Comparison of ENCODE assay signal across 22 cellular contexts in the genomic region with DNA sequence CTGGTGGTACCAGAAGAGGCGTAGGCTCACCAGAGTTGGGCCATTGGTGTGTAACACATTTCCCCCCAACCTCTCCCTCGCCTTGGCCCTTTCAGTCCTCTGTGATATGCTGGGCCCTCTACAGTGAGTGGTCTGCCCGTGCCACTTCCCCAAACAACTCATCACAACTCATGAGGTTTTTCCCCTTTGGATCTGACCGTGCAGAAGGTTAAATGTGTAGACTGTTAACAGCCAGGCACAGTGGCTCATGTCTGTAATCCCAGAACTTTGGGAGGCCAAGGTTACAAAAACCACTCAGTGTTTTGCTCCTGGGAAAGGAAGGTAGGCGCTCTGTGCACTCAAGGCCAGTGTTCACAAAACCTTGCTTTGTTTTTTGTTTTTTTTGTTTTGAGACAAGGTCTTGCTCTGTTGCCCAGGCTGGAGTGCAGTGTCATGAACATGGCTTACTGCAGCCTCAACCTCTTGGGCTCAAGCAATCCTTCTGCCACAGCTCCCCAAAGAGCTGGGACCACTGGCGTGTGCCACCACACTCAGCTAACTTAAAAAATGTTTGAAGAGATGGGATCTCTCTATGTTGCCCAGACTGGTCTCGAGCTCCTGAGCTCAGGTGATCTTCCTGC. TPM values are rescaled to one million over a fixed set of nuclear protein-coding genes. Genes with fewer than 3 reads are reported as not detected.
DNase-seq lines count a peak whose midpoint lies in the region; ATAC-seq and TF ChIP-seq lines count a peak whose summit lies in the region.
"Had no signal": no experiment of that assay in that cellular context is flagged by ENCODE, and none has a peak within 500 bp of the region (broad histone marks: within the 10 kb centered on the region; RNA-seq: fewer than 3 reads in every experiment).

No MANE protein-coding gene starts in this region.

- H3K9me3 ChIP-seq in HCT116 (ENCODE audit: control insufficient read depth in 1 of 2, insufficient read depth in 1 of 2, low read depth in 1 of 2, low read length in 2 of 2) (no peaks in the 10 kb centered on the region), Loucy (ENCODE audit: insufficient read depth, low read depth, low read length) (no peaks in the 10 kb centered on the region), adrenal gland (replicated peaks in 1 of 3) (no peaks in the 10 kb centered on the region)
- H3K9me3 ChIP-seq: BLaER1 treated with 17β-estradiol and CSF1 and Interleukin-3, amounts not matched to agents 10 nM and 100 nM; Caco-2; MG63 had no signal

- 51 to 63% (median 58%) methylated on average over 6 to 7 of the region's 7 CpGs for WGBS in adrenal gland, 4 donors

- CTCF ChIA-PET in HCT116 (lab: Charles Lee) = interaction anchor here (2.0 kb wide), 1 partner anchor 17 kb away, joined by 5 read pairs; no protein-coding TSS in a partner anchor

- H3K9ac ChIP-seq in HCT116 (ENCODE audit: low read length) = no peak overlapping the region
- H3K9ac ChIP-seq in Loucy (ENCODE audit: low read depth, low read length, poor library complexity, severe bottlenecking) = no peak overlapping the region
- H3K9ac ChIP-seq: BLaER1 treated with 17β-estradiol and CSF1 and Interleukin-3, amounts not matched to agents 10 nM and 100 nM had no signal

- no peak overlapping the region for H3K4me3 Mint-ChIP-seq in stimulated activated naive B cell treated with anti-CD40 and anti-IgM and Interleukin-4, amounts not matched to agents 10 μg/mL and 1 μg/mL and 100 μg/mL, for 72 hours
- H3K4me3 Mint-ChIP-seq in mesothelial cell of epicardium = no peak overlapping the region
- H3K4me3 Mint-ChIP-seq: CD4-positive, alpha-beta memory T cell had no signal

- DNase-seq in HCT116 (ENCODE audit: low read depth, low spot score) = no peak
- peak in 5 of 7 donors; percentile 46 to 69 (median 48) for DNase-seq in adrenal gland
- DNase-seq in stimulated activated naive B cell treated with anti-CD40 and anti-IgM and Interleukin-4, amounts not matched to agents 10 μg/mL and 1 μg/mL and 100 μg/mL, for 72 hours = no peak
- no peak for DNase-seq in mesothelial cell of epicardium (ENCODE audit: low spot score in 2 of 2, unreplicated experiment in 2 of 2)
- no peak for DNase-seq in NCI-H1417 treated with DMSO at 0.1 percent for 48 hours (lab: John Stamatoyannopoulos, UW)
- DNase-seq: Caco-2; CD4-positive, alpha-beta memory T cell; DMS 273 treated with DMSO at 0.1 percent for 48 hours; GOT3; HCEC 1CT; Kasumi-1; MG63; NCI-H1092 treated with DMSO at 0.1 percent for 48 hours; NCI-H146; NCI-H2029; NCI-H345; NCI-H524; NCI-H774; NK-92 treated with Interleukin-12 subunit alpha and Interleukin-12 subunit beta, amount 100 ng/mL, for 24 hours had no signal

- no peaks in the 10 kb centered on the region for H3F3A ChIP-seq in Loucy (ENCODE audit: low read depth)

- intact Hi-C loops in HCT116 (cut with micrococcal nuclease) (no loop called here), adrenal gland (cut with DNase I) (no loop called here)

- H4K20me1 ChIP-seq in HCT116 (ENCODE audit: insufficient read depth) (no peaks in the 10 kb centered on the region), Loucy (ENCODE audit: insufficient read depth, low read length, poor library complexity, severe bottlenecking) (no peaks in the 10 kb centered on the region)
- H4K20me1 ChIP-seq: BLaER1 treated with 17β-estradiol and CSF1 and Interleukin-3, amounts not matched to agents 10 nM and 100 nM had no signal

- no peak overlapping the region for H3K4me2 ChIP-seq in HCT116 (ENCODE audit: low read length)
- no peak overlapping the region for H3K4me2 ChIP-seq in Loucy (ENCODE audit: low read depth, low read length, poor library complexity, severe bottlenecking)

- ATAC-seq in HCT116 (no peak), GM18517 (IDR thresholded peaks at IDR 0.05; ENCODE audit: unreplicated experiment) (no peak)
- ATAC-seq in stimulated activated naive B cell treated with anti-CD40 and anti-IgM and Interleukin-4, amounts not matched to agents 10 μg/mL and 1 μg/mL and 100 μg/mL, for 72 hours (replicated peaks) = peak; percentile 72 to 84

- H3K27me3 ChIP-seq in HCT116 (ENCODE audit: insufficient read depth, low read length) (no peaks in the 10 kb centered on the region), Loucy (ENCODE audit: insufficient read depth, low read length, poor library complexity, severe bottlenecking) (no peaks in the 10 kb centered on the region), adrenal gland (no peaks in the 10 kb centered on the region)
- H3K27me3 ChIP-seq: BLaER1 treated with 17β-estradiol and CSF1 and Interleukin-3, amounts not matched to agents 10 nM and 100 nM; MG63 had no signal

- TF ChIP-seq RAD21 in HCT116 (IDR thresholded peaks at IDR 0.05; ENCODE audit: low read depth) = no peak

- RAD21 ChIA-PET in HCT116 (lab: Charles Lee; ENCODE audit: low non-redundant PET in 1 of 2, low total read pairs in 2 of 2, uncharacterized antibody in 2 of 2, unreplicated experiment in 2 of 2) = no interaction called here

- H3K4me3 ChIP-seq in HCT116 (replicated peaks in 1 of 2; ENCODE audit: low read depth in 1 of 2, low read length in 2 of 2) (no peak overlapping the region), Loucy (ENCODE audit: low read length, poor library complexity, severe bottlenecking) (no peak overlapping the region), adrenal gland (no peak overlapping the region)
- H3K4me3 ChIP-seq: BLaER1 treated with 17β-estradiol and CSF1 and Interleukin-3, amounts not matched to agents 10 nM and 100 nM; MG63 had no signal

- H3K4me1 ChIP-seq in HCT116 (ENCODE audit: control insufficient read depth in 1 of 2, insufficient read depth in 2 of 2, low read length in 2 of 2) (peaks cover 69 to 93% of the 10 kb centered on the region in 2 experiments), Loucy (ENCODE audit: insufficient read depth, low read length, poor library complexity, severe bottlenecking) (no peaks in the 10 kb centered on the region), adrenal gland (replicated peaks in 1 of 2) (peaks cover 62 to 64% of the 10 kb centered on the region in 2 donors)

- no TSS peak for BruUV-seq in HCT116 (replicated peaks; lab: Mats Ljungman, UMichigan)

- H3K36me3 ChIP-seq in HCT116 (ENCODE audit: control insufficient read depth in 1 of 2, insufficient read depth in 2 of 2, low read length in 2 of 2) = no peaks in the 10 kb centered on the region
- H3K36me3 ChIP-seq in Loucy (ENCODE audit: insufficient read depth, low read length) = no peaks in the 10 kb centered on the region
- H3K36me3 ChIP-seq in adrenal gland (replicated peaks in 1 of 2) = no peaks in the 10 kb centered on the region
- H3K36me3 ChIP-seq: BLaER1 treated with 17β-estradiol and CSF1 and Interleukin-3, amounts not matched to agents 10 nM and 100 nM; MG63 had no signal

- H3K4me1 Mint-ChIP-seq in stimulated activated naive B cell treated with anti-CD40 and anti-IgM and Interleukin-4, amounts not matched to agents 10 μg/mL and 1 μg/mL and 100 μg/mL, for 72 hours = peaks cover 4 to 11% of the 10 kb centered on the region in 2 donors
- peaks cover 36% of the 10 kb centered on the region for H3K4me1 Mint-ChIP-seq in mesothelial cell of epicardium

- H3K36me3 Mint-ChIP-seq in stimulated activated naive B cell treated with anti-CD40 and anti-IgM and Interleukin-4, amounts not matched to agents 10 μg/mL and 1 μg/mL and 100 μg/mL, for 72 hours = no peaks in the 10 kb centered on the region
- no peaks in the 10 kb centered on the region for H3K36me3 Mint-ChIP-seq in mesothelial cell of epicardium
- H3K36me3 Mint-ChIP-seq: CD4-positive, alpha-beta memory T cell had no signal

- H3K79me2 ChIP-seq in HCT116 (ENCODE audit: insufficient read depth, low read length) (no peaks in the 10 kb centered on the region), Loucy (ENCODE audit: insufficient read depth, low read length) (no peaks in the 10 kb centered on the region)

- H3K27me3 Mint-ChIP-seq in stimulated activated naive B cell treated with anti-CD40 and anti-IgM and Interleukin-4, amounts not matched to agents 10 μg/mL and 1 μg/mL and 100 μg/mL, for 72 hours = no peaks in the 10 kb centered on the region
- H3K27me3 Mint-ChIP-seq in mesothelial cell of epicardium (ENCODE audit: low read depth) = no peaks in the 10 kb centered on the region
- H3K27me3 Mint-ChIP-seq: CD4-positive, alpha-beta memory T cell had no signal

- POLR2A ChIA-PET in HCT116 (lab: Charles Lee) = interaction anchor here (0.7 to 1.5 kb wide), 6 partner anchors 9 to 116 kb away, joined by 3 to 6 read pairs (median 4); no protein-coding TSS in a partner anchor

- no peak overlapping the region for H3K27ac Mint-ChIP-seq in stimulated activated naive B cell treated with anti-CD40 and anti-IgM and Interleukin-4, amounts not matched to agents 10 μg/mL and 1 μg/mL and 100 μg/mL, for 72 hours
- no peak overlapping the region for H3K27ac Mint-ChIP-seq in mesothelial cell of epicardium
- H3K27ac Mint-ChIP-seq: CD4-positive, alpha-beta memory T cell had no signal

- H3K27ac ChIP-seq in HCT116 (ENCODE audit: low read depth, low read length) = peak overlapping the region; percentile 99
- peak overlapping the region; percentile 89 to 96 (median 94) for H3K27ac ChIP-seq in adrenal gland
- H3K27ac ChIP-seq: BLaER1 treated with 17β-estradiol and CSF1 and Interleukin-3, amounts not matched to agents 10 nM and 100 nM had no signal

- no peak overlapping the region for H2AFZ ChIP-seq in HCT116 (ENCODE audit: low read depth, low read length, poor library complexity, severe bottlenecking)
- peak overlapping the region; percentile 76; the same call in 1 of the 2 replicates for H2AFZ ChIP-seq in Loucy (ENCODE audit: low read length)

- TF ChIP-seq CTCF in HCT116 (IDR thresholded peaks at IDR 0.05 in 2 of 3, conservative IDR thresholded peaks at IDR 0.05 in 1 of 3; ENCODE audit: borderline replicate concordance in 1 of 3, insufficient read depth in 1 of 3, low read depth in 2 of 3, low read length in 2 of 3) (no peak), Loucy (conservative IDR thresholded peaks at IDR 0.05; ENCODE audit: low read length) (no peak), adrenal gland (IDR thresholded peaks at IDR 0.05) (no peak), mesothelial cell of epicardium (IDR thresholded peaks at IDR 0.05; ENCODE audit: unreplicated experiment) (no peak)

- H3K9me3 Mint-ChIP-seq in stimulated activated naive B cell treated with anti-CD40 and anti-IgM and Interleukin-4, amounts not matched to agents 10 μg/mL and 1 μg/mL and 100 μg/mL, for 72 hours = no peaks in the 10 kb centered on the region
- no peaks in the 10 kb centered on the region for H3K9me3 Mint-ChIP-seq in mesothelial cell of epicardium
- H3K9me3 Mint-ChIP-seq: CD4-positive, alpha-beta memory T cell had no signal

- TF ChIP-seq POLR2A in HCT116 (IDR thresholded peaks at IDR 0.05; ENCODE audit: borderline replicate concordance, extremely low read depth, insufficient read depth, insufficient read length) = no peak
- peak in 1 of 2 donors; percentile 21 for TF ChIP-seq POLR2A in adrenal gland (IDR thresholded peaks at IDR 0.05)

- H3K9me2 ChIP-seq in HCT116 (ENCODE audit: insufficient read depth) (no peaks in the 10 kb centered on the region), Loucy (replicated peaks; ENCODE audit: low read depth, low read length) (no peaks in the 10 kb centered on the region)

RNA-seq across cellular contexts. Expression of gene CYB5B, which starts 11.3 kb away (rescaled TPM):
- total RNA-seq in HCT116 (2021; ENCODE audit: unreplicated experiment) (689 TPM), adrenal gland (100 to 1,000 TPM; 153 to 763 (median 380) TPM), mesothelial cell of epicardium (96.6 to 102 TPM (median 101 TPM) in 3 replicates)
- 259 and 345 TPM in 2 replicates for polyA plus RNA-seq in HCT116 (2012)
- 1,000 to 10,000 TPM in 1 of 3 donors, 100 to 1,000 TPM in 2; 247 to 1,039 (median 489) TPM for polyA plus RNA-seq in adrenal gland

RNA-seq across cellular contexts. Expression of gene TERF2, which starts 27.3 kb away (rescaled TPM):
- total RNA-seq in HCT116 (2021; ENCODE audit: unreplicated experiment) (69.9 TPM), adrenal gland (10 to 100 TPM; 14.8 to 38.0 (median 27.7) TPM), mesothelial cell of epicardium (36.8 to 42.4 TPM (median 39.2 TPM) in 3 replicates)
- polyA plus RNA-seq in HCT116 (2012) = 21.3 and 32.8 TPM in 2 replicates
- 10 to 100 TPM; 11.1 to 50.1 (median 12.4) TPM for polyA plus RNA-seq in adrenal gland

Comparison
In these comparisons a context has a peak if more than half of its experiments do, and no peak if none do; other contexts are left out.
1. ATAC-seq: peak in stimulated activated naive B cell treated with anti-CD40 and anti-IgM and Interleukin-4, amounts not matched to agents 10 μg/mL and 1 μg/mL and 100 μg/mL, for 72 hours (2 of 2); none in HCT116 (single experiment) and GM18517 (single experiment).
2. DNase-seq: peak in adrenal gland (5 of 7); none in HCT116 (single experiment), stimulated activated naive B cell treated with anti-CD40 and anti-IgM and Interleukin-4, amounts not matched to agents 10 μg/mL and 1 μg/mL and 100 μg/mL, for 72 hours (single experiment), mesothelial cell of epicardium (0 of 2) and NCI-H1417 treated with DMSO at 0.1 percent for 48 hours (single experiment).